ENCODE assay signal across 8 cellular contexts in genomic region chr13:97432917-97433726, GRCh38. TPM values are rescaled to one million over a fixed set of nuclear protein-coding genes. Genes with fewer than 3 reads are reported as not detected.
DNase-seq lines count a peak whose midpoint lies in the region; ATAC-seq, FAIRE-seq and TF ChIP-seq lines count a peak whose summit lies in the region.

No MANE protein-coding gene starts in this region.

- FAIRE-seq in GM12891 (lab: Jason Lieb, UNC) (peak; percentile 97), pancreas (lab: Jason Lieb, UNC) (peak; percentile 98)

- H3K36me3 ChIP-seq in cardiac muscle cell = no peaks in the 10 kb centered on the region
- H3K36me3 ChIP-seq in pancreas = no peaks in the 10 kb centered on the region
- no peaks in the 10 kb centered on the region for H3K36me3 ChIP-seq in tibial artery

- H3K4me3 ChIP-seq in cardiac muscle cell (peak overlapping the region; percentile 71), pancreas (peak overlapping the region; percentile 74 to 86 (median 80)), tibial artery (peak overlapping the region; percentile 74 to 91)

- H3K27ac ChIP-seq in adipose tissue (ENCODE audit: low read depth, low read length) (peak overlapping the region; percentile 95), cardiac muscle cell (peak overlapping the region; percentile 95), pancreas (peak overlapping the region; percentile 96 to 100 (median 98)), tibial artery (peak overlapping the region; percentile 97 to 100)

- H3K4me1 ChIP-seq in cardiac muscle cell (ENCODE audit: low read depth) (peaks cover 20% of the 10 kb centered on the region), pancreas (peaks cover 0 to 9% (median 4%) of the 10 kb centered on the region in 3 donors), tibial artery (peaks cover 0 to 27% (median 0%) of the 10 kb centered on the region in 4 donors)

- peak; percentile 42 for DNase-seq in GM12891 (ENCODE audit: insufficient read length, low spot score)
- peak; percentile 80 for DNase-seq in NCI-H1436 (lab: John Stamatoyannopoulos, UW)
- peak; percentile 100 for DNase-seq in SW480 (ENCODE audit: low spot score)
- DNase-seq in cardiac muscle cell (ENCODE audit: low read depth in 1 of 2, low spot score in 1 of 2) = peak; percentile 99 to 100
- peak; percentile 97 to 100 (median 98) for DNase-seq in pancreas
- peak; percentile 99 to 100 for DNase-seq in tibial artery

- ATAC-seq in HG02840 (IDR thresholded peaks at IDR 0.05; ENCODE audit: low FRiP score, unreplicated experiment) (peak; percentile 83), pancreas (peak; percentile 87 to 93 (median 90))

- intact Hi-C loops in pancreas (cut with DNase I) = no loop called here
- intact Hi-C loops in tibial artery (cut with DNase I; ENCODE audit: low total_unique reads) = loop anchor here (5.0 kb wide), 1 partner anchor 544 kb away; no protein-coding TSS in a partner anchor

- no peaks in the 10 kb centered on the region for H3K9me3 ChIP-seq in cardiac muscle cell (ENCODE audit: low read depth)
- H3K9me3 ChIP-seq in pancreas = no peaks in the 10 kb centered on the region
- H3K9me3 ChIP-seq in tibial artery = no peaks in the 10 kb centered on the region

- TF ChIP-seq CTCF in cardiac muscle cell (IDR thresholded peaks at IDR 0.05; ENCODE audit: low read depth, low read length) (no peak), pancreas (IDR thresholded peaks at IDR 0.05) (no peak), tibial artery (IDR thresholded peaks at IDR 0.05) (peak in 1 of 2 experiments; percentile 9)

- H3K27me3 ChIP-seq in cardiac muscle cell (no peaks in the 10 kb centered on the region), pancreas (no peaks in the 10 kb centered on the region), tibial artery (no peaks in the 10 kb centered on the region)

- no peak for TF ChIP-seq POLR2A in GM12891 (IDR thresholded peaks at IDR 0.05; ENCODE audit: low read depth, low read length)

- 0 to 1% (median 1%) methylated on average over 50 of the region's 50 CpGs for WGBS in adipose tissue, 3 donors
- 0% methylated on average over 50 of the region's 50 CpGs for WGBS in pancreas, 2 donors

TF ChIP-seq in GM12891, 5 proteins besides CTCF, POLR2A, EP300 and RAD21:
- TF ChIP-seq SPI1 (IDR thresholded peaks at IDR 0.05; ENCODE audit: low read depth, low read length) = no peak; the same call in 1 of the 2 replicates
- 0 out of 2 replicates have a peak, but pooled peaks have one; percentile 46 for TF ChIP-seq POLR2AphosphoS5 (IDR thresholded peaks at IDR 0.05; ENCODE audit: low read depth, low read length)
- peak; percentile 43; the same call in 1 of the 2 replicates for TF ChIP-seq POU2F2 (IDR thresholded peaks at IDR 0.05; ENCODE audit: low read depth, low read length)
- TF ChIP-seq PAX5 (IDR thresholded peaks at IDR 0.05; ENCODE audit: insufficient read depth, low read length, severe bottlenecking) = no peak

RNA-seq across cellular contexts. Expression of gene RAP2A, which starts 0.8 kb away (rescaled TPM):
- 6.7 TPM for polyA plus RNA-seq in GM12891 (2012; ENCODE audit: low read depth, missing spikeins)
- polyA plus RNA-seq in adipose tissue (10 to 100 TPM in 1 of 3 donors, 1 to 10 TPM in 2; 2.6 to 13.3 (median 6.4) TPM), cardiac muscle cell (15.1 and 22.6 TPM in 2 replicates), pancreas (1 to 10 TPM; 1.7 to 3.0 TPM)
- total RNA-seq in cardiac muscle cell (23.1 and 24.3 TPM in 2 replicates), pancreas (10 to 100 TPM in 2 of 6 donors, 1 to 10 TPM in 4; 3.6 to 18.1 (median 6.3) TPM)

Comparison
In these comparisons a context has a peak if more than half of its experiments do, and no peak if none do; other contexts are left out.
1. Peak in every context shown above with its lines: DNase-seq, ATAC-seq, H3K4me3 ChIP-seq and H3K27ac ChIP-seq.
2. DNase-seq: peak in every context shown above with its lines; median percentile 100 in SW480; 100 in cardiac muscle cell; 100 in tibial artery; 98 in pancreas; 80 in NCI-H1436; 42 in GM12891.